ENCODE assay signal across 10 cellular contexts in the genomic region with DNA sequence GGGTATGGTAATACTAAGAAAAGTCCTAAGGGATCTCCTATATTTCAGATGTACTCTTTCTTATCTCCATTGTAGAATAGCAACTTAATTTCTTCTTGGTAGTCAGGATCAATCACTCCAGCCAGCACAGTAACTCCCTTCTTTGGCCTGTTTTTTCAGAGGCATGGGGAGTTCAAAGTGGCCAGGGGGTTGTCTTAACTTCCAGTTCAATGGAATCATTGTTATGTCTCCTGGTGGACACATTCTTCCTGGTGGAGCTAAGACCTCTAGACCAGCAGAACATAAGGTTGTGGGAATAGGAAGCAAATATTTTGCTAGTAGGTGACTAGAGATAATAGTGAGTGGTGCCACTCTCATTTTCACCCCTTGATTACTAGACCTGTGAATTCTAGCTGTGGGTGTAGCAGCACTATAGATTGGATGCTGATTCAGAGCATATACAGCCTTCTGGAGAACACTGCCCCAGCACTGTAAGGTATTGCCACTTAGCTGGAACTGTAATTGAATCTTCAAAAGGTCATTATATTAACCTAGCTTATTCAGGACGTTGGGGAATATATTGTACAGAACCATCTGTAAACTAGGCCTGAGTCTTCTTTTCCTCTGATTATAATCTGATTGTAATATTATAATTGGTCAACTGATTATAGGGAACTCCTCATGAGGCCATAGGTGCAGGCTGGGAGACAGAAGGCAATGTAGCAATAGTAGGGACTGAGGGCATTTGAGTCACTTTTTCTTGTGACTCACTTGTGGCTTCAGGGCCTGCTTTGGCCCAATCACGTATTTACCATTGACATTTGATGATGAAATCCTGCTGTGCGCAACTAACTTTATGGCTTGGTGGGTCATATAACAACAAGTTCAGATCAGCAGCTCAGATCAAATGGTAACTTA.
DNase-seq lines count a peak whose midpoint lies in the region; ATAC-seq and TF ChIP-seq lines count a peak whose summit lies in the region.
"Had no signal": no experiment of that assay in that cellular context is flagged by ENCODE, and none has a peak within 500 bp of the region (broad histone marks: within the 10 kb centered on the region; RNA-seq: fewer than 3 reads in every experiment).

No MANE protein-coding gene starts in this region.

- DNase-seq in Caki2 (ENCODE audit: low read depth) (peak; percentile 55), LoVo (ENCODE audit: low spot score) (peak; percentile 87), amniotic stem cell (lab: John Stamatoyannopoulos, UW) (peak; percentile 62), osteoblast (ENCODE audit: insufficient read length, low spot score, missing footprints) (peak; percentile 56), NCI-H1092 (lab: John Stamatoyannopoulos, UW) (no peak), NCI-H146 (lab: John Stamatoyannopoulos, UW) (no peak), WERI-Rb-1 (no peak)
- DNase-seq in CD4-positive, alpha-beta T cell: no peak
- DNase-seq: activated CD4-positive, alpha-beta T cell treated with anti-CD3 and anti-CD28 coated beads for 1 hour; glutamatergic neuron had no signal

- H3K9me3 ChIP-seq in osteoblast (ENCODE audit: low read depth, low read length): no peaks in the 10 kb centered on the region
- no peaks in the 10 kb centered on the region for H3K9me3 ChIP-seq in CD4-positive, alpha-beta T cell (ENCODE audit: control insufficient read depth, low read length)
- peaks cover 13% of the 10 kb centered on the region for H3K9me3 ChIP-seq in WERI-Rb-1 (ENCODE audit: severe bottlenecking)

- H2AFZ ChIP-seq in osteoblast (ENCODE audit: low read length): no peak overlapping the region

- TF ChIP-seq CTCF in osteoblast (IDR thresholded peaks at IDR 0.05; ENCODE audit: extremely low read depth, low read depth, low read length) (no peak), WERI-Rb-1 (IDR thresholded peaks at IDR 0.05; ENCODE audit: low read depth, low read length) (no peak)
- no peak for TF ChIP-seq CTCF in CD4-positive, alpha-beta T cell (IDR thresholded peaks at IDR 0.05)

- intact Hi-C loops in CD4-positive, alpha-beta T cell (cut with DNase I, micrococcal nuclease): loop anchor here in 1 of 2 experiments (10.0 kb wide), 1 partner anchor 96 kb away; no protein-coding TSS in a partner anchor

- no peak for ATAC-seq in CD4-positive, alpha-beta T cell (ENCODE audit: poor library complexity)

- H3K9me3 Mint-ChIP-seq in CD4-positive, alpha-beta T cell: peaks cover 9% of the 10 kb centered on the region

- CTCF ChIA-PET in CD4-positive, alpha-beta T cell (lab: Charles Lee): no interaction called here

- H3K4me2 ChIP-seq in osteoblast (ENCODE audit: insufficient read depth, low read length): no peak overlapping the region

- no peak overlapping the region for H3K27ac Mint-ChIP-seq in CD4-positive, alpha-beta T cell

- H3K4me3 ChIP-seq in osteoblast (ENCODE audit: insufficient read depth, low read length): no peak overlapping the region
- no peak overlapping the region for H3K4me3 ChIP-seq in WERI-Rb-1 (ENCODE audit: low read depth, low read length)

- H3K27me3 ChIP-seq in osteoblast (ENCODE audit: insufficient read depth, low read length): no peaks in the 10 kb centered on the region
- H3K27me3 ChIP-seq in CD4-positive, alpha-beta T cell (ENCODE audit: control insufficient read depth, insufficient read depth, low read length): no peaks in the 10 kb centered on the region
- no peaks in the 10 kb centered on the region for H3K27me3 ChIP-seq in WERI-Rb-1 (ENCODE audit: insufficient read depth, low read depth, severe bottlenecking)

- POLR2A ChIA-PET in CD4-positive, alpha-beta T cell (lab: Charles Lee): interaction anchor here (3.0 kb wide), 1 partner anchor 60 kb away, joined by 15 read pairs; a partner anchor contains a TSS

- peaks cover 38% of the 10 kb centered on the region for H3K4me1 Mint-ChIP-seq in CD4-positive, alpha-beta T cell (ENCODE audit: low read depth)

- H3K36me3 ChIP-seq in osteoblast (ENCODE audit: insufficient read depth, low read length): no peaks in the 10 kb centered on the region
- no peaks in the 10 kb centered on the region for H3K36me3 ChIP-seq in WERI-Rb-1

- H3K79me2 ChIP-seq in osteoblast (ENCODE audit: insufficient read depth, low read length): no peaks in the 10 kb centered on the region

- H3K27ac ChIP-seq in osteoblast (ENCODE audit: low read depth, low read length) (peak overlapping the region; percentile 86), WERI-Rb-1 (no peak overlapping the region)
- H3K27ac ChIP-seq in CD4-positive, alpha-beta T cell (ENCODE audit: low read depth, low read length): no peak overlapping the region

- no peaks in the 10 kb centered on the region for H3K27me3 Mint-ChIP-seq in CD4-positive, alpha-beta T cell

- in situ Hi-C loops in Caki2 (cut with HindIII; ENCODE audit: low pct_unique_long_range_greater_than_20kb, low sequenced_read_pairs): no loop called here

- H4K20me1 ChIP-seq in osteoblast (ENCODE audit: insufficient read depth, low read length): no peaks in the 10 kb centered on the region

- peaks cover 15% of the 10 kb centered on the region for H3K4me1 ChIP-seq in osteoblast (ENCODE audit: insufficient read depth, low read length)

- H3K36me3 Mint-ChIP-seq in CD4-positive, alpha-beta T cell (ENCODE audit: low read depth): no peaks in the 10 kb centered on the region

- no peak overlapping the region for H3K4me3 Mint-ChIP-seq in CD4-positive, alpha-beta T cell

Comparison
In these comparisons a context has a peak if more than half of its experiments do, and no peak if none do; other contexts are left out.
1. DNase-seq: peak in Caki2 (single experiment), LoVo (single experiment), amniotic stem cell (single experiment) and osteoblast (single experiment); none in NCI-H1092 (single experiment), NCI-H146 (single experiment), CD4-positive, alpha-beta T cell (0 of 10) and WERI-Rb-1 (single experiment).